ENCODE assay signal across 8 cellular contexts in genomic region chr12:80837342-80837978, GRCh38.
DNase-seq lines count a peak whose midpoint lies in the region; ATAC-seq, FAIRE-seq and TF ChIP-seq lines count a peak whose summit lies in the region.

No MANE protein-coding gene starts in this region.

- no peak overlapping the region for H3K4me3 Mint-ChIP-seq in activated T-cell treated with anti-CD3 and anti-CD28 coated beads, Interleukin-2, amount 50 U/mL, for 4 hours

- ATAC-seq in right cardiac atrium, result peak; percentile 75 to 89
- ATAC-seq in activated naive CD4-positive, alpha-beta T cell treated with anti-CD3 and anti-CD28 coated beads, Interleukin-2, amount 50 U/mL, for 72 hours, result no peak
- no peak for ATAC-seq in activated T-cell treated with anti-CD3 and anti-CD28 coated beads, Interleukin-2, amount 50 U/mL, for 4 hours

- no peak overlapping the region for H3K27ac ChIP-seq in right cardiac atrium (ENCODE audit: low read length)

- H3K36me3 Mint-ChIP-seq in activated naive CD4-positive, alpha-beta T cell treated with anti-CD3 and anti-CD28 coated beads, Interleukin-2, amount 50 U/mL, for 72 hours, result no peaks in the 10 kb centered on the region
- no peaks in the 10 kb centered on the region for H3K36me3 Mint-ChIP-seq in activated T-cell treated with anti-CD3 and anti-CD28 coated beads, Interleukin-2, amount 50 U/mL, for 4 hours (ENCODE audit: insufficient read depth)

- H3K4me3 ChIP-seq in MG63 (no peak overlapping the region), right cardiac atrium (ENCODE audit: low read length) (no peak overlapping the region)

- 34% methylated on average over 5 of the region's 5 CpGs for WGBS in right cardiac atrium

- no peaks in the 10 kb centered on the region; the same call in 1 of the 2 replicates for H3K36me3 ChIP-seq in MG63

- FAIRE-seq in H54 (lab: Jason Lieb, UNC), result peak; percentile 78

- no peaks in the 10 kb centered on the region for H3K9me3 ChIP-seq in MG63
- H3K9me3 ChIP-seq in right cardiac atrium (ENCODE audit: control insufficient read depth, low read length), result no peaks in the 10 kb centered on the region

- H3K27me3 Mint-ChIP-seq in activated T-cell treated with anti-CD3 and anti-CD28 coated beads, Interleukin-2, amount 50 U/mL, for 4 hours (ENCODE audit: low read depth), result no peaks in the 10 kb centered on the region

- intact Hi-C loops in right cardiac atrium (cut with DNase I), result loop anchor here (5.0 to 10.0 kb wide), 3 partner anchors 97 to 110 kb away; partner anchors contain the start of gene LIN7A (in 3 of the 4)

- no peaks in the 10 kb centered on the region for H3K4me1 Mint-ChIP-seq in activated T-cell treated with anti-CD3 and anti-CD28 coated beads, Interleukin-2, amount 50 U/mL, for 4 hours (ENCODE audit: low read depth)

- H3K9me3 Mint-ChIP-seq in activated naive CD4-positive, alpha-beta T cell treated with anti-CD3 and anti-CD28 coated beads, Interleukin-2, amount 50 U/mL, for 72 hours, result peaks cover 4 to 11% of the 10 kb centered on the region in 2 donors
- peaks cover 3% of the 10 kb centered on the region for H3K9me3 Mint-ChIP-seq in activated T-cell treated with anti-CD3 and anti-CD28 coated beads, Interleukin-2, amount 50 U/mL, for 4 hours

- no peaks in the 10 kb centered on the region for H3K27me3 ChIP-seq in MG63
- no peaks in the 10 kb centered on the region for H3K27me3 ChIP-seq in right cardiac atrium (ENCODE audit: control insufficient read depth, insufficient read depth)

- peaks cover 1% of the 10 kb centered on the region for H3K4me1 ChIP-seq in right cardiac atrium (ENCODE audit: control insufficient read depth, insufficient read depth, low read length)

- no peak overlapping the region for H3K27ac Mint-ChIP-seq in activated naive CD4-positive, alpha-beta T cell treated with anti-CD3 and anti-CD28 coated beads, Interleukin-2, amount 50 U/mL, for 72 hours

- DNase-seq in Daoy (ENCODE audit: low read depth) (peak; percentile 51), H54 (ENCODE audit: insufficient read length, low spot score) (peak; percentile 6), MG63 (peak; percentile 31), UCSD-AML1 (lab: John Stamatoyannopoulos, UW; ENCODE audit: unreplicated experiment) (peak; percentile 1), right cardiac atrium (peak in 1 of 3 donors; percentile 21), superior temporal gyrus (ENCODE audit: extremely low spot score) (peak; percentile 74)
- DNase-seq in activated naive CD4-positive, alpha-beta T cell treated with anti-CD3 and anti-CD28 coated beads, Interleukin-2, amount 50 U/mL, for 72 hours (ENCODE audit: low spot score in 2 of 2), result no peak
- DNase-seq in activated T-cell treated with anti-CD3 and anti-CD28 coated beads, Interleukin-2, amount 50 U/mL, for 4 hours, result no peak

- no peak for TF ChIP-seq POLR2A in H54 (IDR thresholded peaks at IDR 0.05; ENCODE audit: low read depth, low read length)

Comparison
In these comparisons a context has a peak if more than half of its experiments do, and no peak if none do; other contexts are left out.
1. DNase-seq: peak in Daoy (single experiment), H54 (single experiment), MG63 (single experiment), UCSD-AML1 (single experiment) and superior temporal gyrus (single experiment); none in activated naive CD4-positive, alpha-beta T cell treated with anti-CD3 and anti-CD28 coated beads, Interleukin-2, amount 50 U/mL, for 72 hours (0 of 2) and activated T-cell treated with anti-CD3 and anti-CD28 coated beads, Interleukin-2, amount 50 U/mL, for 4 hours (single experiment).
2. ATAC-seq: peak in right cardiac atrium (2 of 2); none in activated naive CD4-positive, alpha-beta T cell treated with anti-CD3 and anti-CD28 coated beads, Interleukin-2, amount 50 U/mL, for 72 hours (0 of 2) and activated T-cell treated with anti-CD3 and anti-CD28 coated beads, Interleukin-2, amount 50 U/mL, for 4 hours (0 of 2).